Comparison of ENCODE assay signal across 1 cellular context in the genomic region with DNA sequence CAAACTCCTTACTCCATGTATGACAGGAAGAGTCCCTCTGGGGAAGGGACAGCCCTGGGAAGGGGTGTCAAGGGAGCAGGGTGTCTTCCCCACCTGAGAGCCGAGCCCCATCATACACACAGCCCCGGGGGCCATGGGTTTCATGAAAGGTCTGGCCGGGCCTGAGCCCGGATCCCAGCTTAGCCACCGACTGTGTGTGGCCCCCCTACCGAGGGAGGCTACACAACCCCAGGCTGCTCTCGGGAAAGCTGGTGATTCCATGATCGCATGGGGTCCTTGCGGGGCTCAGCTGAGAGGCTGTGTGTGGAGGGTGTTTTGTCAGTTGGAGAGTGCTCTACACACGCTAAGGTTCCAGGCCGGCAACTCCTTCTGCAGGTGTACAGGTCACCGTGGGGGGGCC.
TF ChIP-seq lines count a peak whose summit lies in the region.

No MANE protein-coding gene starts in this region.

TF ChIP-seq in H1, 55 proteins besides CTCF, POLR2A, EP300 and RAD21:
- TF ChIP-seq SP4 (IDR thresholded peaks at IDR 0.05; ENCODE audit: low read length) (no peak), EGR1 (IDR thresholded peaks at IDR 0.05; ENCODE audit: borderline replicate concordance, low read depth, low read length) (no peak), SAP30 (IDR thresholded peaks at IDR 0.05; ENCODE audit: insufficient read depth, insufficient replicate concordance, low read length) (no peak), TAF7 (optimal IDR thresholded peaks at IDR 0.05; ENCODE audit: borderline replicate concordance, low read depth, low read length) (no peak), CBX8 (IDR thresholded peaks at IDR 0.05; ENCODE audit: borderline replicate concordance, low read depth, low read length) (no peak), CBX5 (IDR thresholded peaks at IDR 0.05; ENCODE audit: low read depth, low read length) (no peak), JUND (IDR thresholded peaks at IDR 0.05; ENCODE audit: low read length) (no peak), SP2 (IDR thresholded peaks at IDR 0.05; ENCODE audit: low read length) (no peak)
- TF ChIP-seq, protein P1, sequence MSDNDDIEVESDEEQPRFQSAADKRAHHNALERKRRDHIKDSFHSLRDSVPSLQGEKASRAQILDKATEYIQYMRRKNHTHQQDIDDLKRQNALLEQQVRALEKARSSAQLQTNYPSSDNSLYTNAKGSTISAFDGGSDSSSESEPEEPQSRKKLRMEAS (IDR thresholded peaks at IDR 0.05), result no peak
